25 cellular contexts compared by ENCODE assay signal in the genomic region with DNA sequence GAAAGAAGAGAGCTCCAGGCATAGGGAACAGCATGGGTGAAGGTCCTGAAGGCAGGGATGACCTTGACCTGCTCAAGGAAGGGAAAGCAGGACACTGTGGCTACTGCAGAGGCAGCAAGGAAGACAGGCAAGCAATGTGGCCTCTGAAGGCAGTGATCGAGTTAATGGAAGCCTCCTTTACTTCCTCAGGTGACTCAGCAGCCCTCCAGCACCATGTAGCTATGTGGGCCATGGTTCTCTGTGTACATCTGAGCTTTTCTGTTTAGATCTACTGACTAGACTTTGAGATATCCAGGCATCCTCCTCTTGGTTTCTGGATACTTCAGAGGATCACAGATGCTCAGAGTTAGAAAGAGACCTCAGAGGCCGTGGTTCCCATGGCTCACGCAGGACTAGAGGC.
"Had no signal": no experiment of that assay in that cellular context is flagged by ENCODE, and none has a peak within 500 bp of the region (broad histone marks: within the 10 kb centered on the region; RNA-seq: fewer than 3 reads in every experiment).

No MANE protein-coding gene starts in this region.

- H3K4me1 ChIP-seq: gastrocnemius medialis, pancreas, right lobe of liver, stomach, testis, tibial artery, upper lobe of left lung had no signal

- H3K4me3 Mint-ChIP-seq: mesothelial cell of epicardium; naive B cell; natural killer cell treated with Interleukin-12 subunit alpha and Interleukin-12 subunit beta and Interleukin-15 and Interleukin-18, amount 100 ng/mL, for 72 hours; neural crest cell had no signal

- H3K4me1 Mint-ChIP-seq: mesothelial cell of epicardium, naive B cell, neural crest cell had no signal

- H3K4me3 ChIP-seq: coronary artery, gastrocnemius medialis, lung, mucosa of descending colon, pancreas, right lobe of liver, stomach, testis, tibial artery, upper lobe of left lung had no signal

- H3K27ac ChIP-seq: coronary artery, gastrocnemius medialis, neutrophil, pancreas, right lobe of liver, stomach, testis, tibial artery, upper lobe of left lung had no signal

- H3K9me3 ChIP-seq: gastrocnemius medialis, mucosa of descending colon, neutrophil, pancreas, right lobe of liver, testis, upper lobe of left lung had no signal

- H3K27ac Mint-ChIP-seq: mesothelial cell of epicardium; naive B cell; natural killer cell treated with Interleukin-12 subunit alpha and Interleukin-12 subunit beta and Interleukin-15 and Interleukin-18, amount 100 ng/mL, for 72 hours had no signal

- H3K36me3 Mint-ChIP-seq: mesothelial cell of epicardium; natural killer cell treated with Interleukin-12 subunit alpha and Interleukin-12 subunit beta and Interleukin-15 and Interleukin-18, amount 100 ng/mL, for 72 hours had no signal

- H3K27me3 ChIP-seq: gastrocnemius medialis, neutrophil, pancreas, right lobe of liver, stomach, testis, tibial artery, upper lobe of left lung had no signal

- DNase-seq: dermis blood vessel endothelial cell; effector memory CD4-positive, alpha-beta T cell; gastrocnemius medialis; head of caudate nucleus; islet precursor cell; mesenchymal stem cell; mucosa of descending colon; naive B cell; pancreas; retina; right lobe of liver; small intestine; stimulated activated CD4-positive, alpha-beta T cell treated with anti-CD3 and anti-CD28 coated beads, Interleukin-15, amount 100 ng/mL, for 24 hours; stimulated activated CD4-positive, alpha-beta T cell treated with anti-CD3 and anti-CD28 coated beads, Interleukin-2, amount 100 ng/mL, for 48 hours; stimulated activated naive CD4-positive, alpha-beta T cell; stomach; testis; tibial artery; upper lobe of left lung had no signal

- H3K27me3 Mint-ChIP-seq: natural killer cell treated with Interleukin-12 subunit alpha and Interleukin-12 subunit beta and Interleukin-15 and Interleukin-18, amount 100 ng/mL, for 72 hours had no signal

- H3K36me3 ChIP-seq: gastrocnemius medialis, neutrophil, pancreas, right lobe of liver, stomach, tibial artery, upper lobe of left lung had no signal
